ENCODE assay signal across 9 cellular contexts in genomic region chr11:120079750-120080610, GRCh38. TPM values are rescaled to one million over a fixed set of nuclear protein-coding genes. Genes with fewer than 3 reads are reported as not detected.
A peak's percentile ranks its signal among the peaks of the same experiment; 100 is the strongest.
DNase-seq lines count a peak whose midpoint lies in the region; ATAC-seq and TF ChIP-seq lines count a peak whose summit lies in the region.
"Had no signal": no experiment of that assay in that cellular context is flagged by ENCODE, and none has a peak within 500 bp of the region (broad histone marks: within the 10 kb centered on the region; RNA-seq: fewer than 3 reads in every experiment).

No MANE protein-coding gene starts in this region.

- H3K36me3 ChIP-seq in tibial artery (no peaks in the 10 kb centered on the region), suprapubic skin (no peaks in the 10 kb centered on the region), osteoblast (ENCODE audit: insufficient read depth, low read length) (no peaks in the 10 kb centered on the region)

- H3K27me3 ChIP-seq in tibial artery, result peaks cover 0 to 5% of the 10 kb centered on the region in 2 donors
- peaks cover 5% of the 10 kb centered on the region for H3K27me3 ChIP-seq in suprapubic skin
- no peaks in the 10 kb centered on the region for H3K27me3 ChIP-seq in osteoblast (ENCODE audit: insufficient read depth, low read length)

- TF ChIP-seq CTCF in activated B cell treated with CpG ODN at 0.5 μM for 24 hours (IDR thresholded peaks at IDR 0.05) (no peak), tibial artery (IDR thresholded peaks at IDR 0.05) (peak; percentile 46 to 61), suprapubic skin (IDR thresholded peaks at IDR 0.05) (peak in 1 of 2 donors; percentile 43), osteoblast (IDR thresholded peaks at IDR 0.05; ENCODE audit: extremely low read depth, low read depth, low read length) (no peak)

- H3K4me2 ChIP-seq in osteoblast (ENCODE audit: insufficient read depth, low read length), result no peak overlapping the region

- intact Hi-C loops in activated B cell treated with CpG ODN at 0.5 μM for 24 hours (cut with micrococcal nuclease) (loop anchor here (1.0 kb wide), 3 partner anchors 414 to 599 kb away; no protein-coding TSS in a partner anchor), tibial artery (cut with DNase I; ENCODE audit: low total_unique reads) (no loop called here)

- POLR2A ChIA-PET in activated B cell treated with CpG ODN at 0.5 μM for 24 hours (lab: Charles Lee), result interaction anchor here (0.6 to 0.8 kb wide), 2 partner anchors 353 to 414 kb away, joined by 3 read pairs; no protein-coding TSS in a partner anchor

- ATAC-seq in activated B cell treated with CpG ODN at 0.5 μM for 24 hours (ENCODE audit: low read depth), result peak; percentile 45

- H3K9me3 ChIP-seq in tibial artery (no peaks in the 10 kb centered on the region), suprapubic skin (no peaks in the 10 kb centered on the region), osteoblast (ENCODE audit: low read depth, low read length) (peaks cover 17% of the 10 kb centered on the region)

- H3K4me3 ChIP-seq in tibial artery (no peak overlapping the region), suprapubic skin (no peak overlapping the region), osteoblast (ENCODE audit: insufficient read depth, low read length) (no peak overlapping the region)

- H3K4me1 ChIP-seq in tibial artery (peaks cover 0 to 5% (median 0%) of the 10 kb centered on the region in 4 donors), suprapubic skin (no peaks in the 10 kb centered on the region), osteoblast (ENCODE audit: insufficient read depth, low read length) (no peaks in the 10 kb centered on the region)

- H4K20me1 ChIP-seq in osteoblast (ENCODE audit: insufficient read depth, low read length), result no peaks in the 10 kb centered on the region

- CTCF ChIA-PET in activated B cell treated with CpG ODN at 0.5 μM for 24 hours (lab: Charles Lee), result interaction anchor here (0.9 to 1.9 kb wide), 11 partner anchors 10 to 600 kb away, joined by 3 to 13 read pairs (median 6); partner anchors contain the start of gene NECTIN1

- peaks cover 8% of the 10 kb centered on the region for H3K9me3 Mint-ChIP-seq in activated B cell treated with CpG ODN at 0.5 μM for 24 hours
- H3K9me3 Mint-ChIP-seq: central memory CD8-positive, alpha-beta T cell had no signal

- WGBS in suprapubic skin, result 67% methylated on average over 18 of the region's 18 CpGs

- DNase-seq in activated T-cell treated with anti-CD3 and anti-CD28 coated beads for 1 hour (ENCODE audit: low read depth) (peak; percentile 7), activated T-cell treated with anti-CD3 and anti-CD28 coated beads for 4 hours (no peak), activated B cell treated with CpG ODN at 0.5 μM for 24 hours (no peak), iPS-NIHi7 (ENCODE audit: extremely low spot score) (peak; percentile 83), tibial artery (no peak), NCI-H1417 (lab: John Stamatoyannopoulos, UW) (no peak), suprapubic skin (ENCODE audit: low spot score in 2 of 2) (no peak), osteoblast (ENCODE audit: insufficient read length, low spot score, missing footprints) (no peak)

- H3K27me3 Mint-ChIP-seq in activated B cell treated with CpG ODN at 0.5 μM for 24 hours, result peaks cover 15% of the 10 kb centered on the region

- no peak for TF ChIP-seq EP300 in suprapubic skin (IDR thresholded peaks at IDR 0.05)

- no peak overlapping the region for H3K27ac Mint-ChIP-seq in activated B cell treated with CpG ODN at 0.5 μM for 24 hours

- no peaks in the 10 kb centered on the region for H3K4me1 Mint-ChIP-seq in activated B cell treated with CpG ODN at 0.5 μM for 24 hours

- no peak for TF ChIP-seq POLR2A in suprapubic skin (IDR thresholded peaks at IDR 0.05)

- no peak overlapping the region for H3K27ac ChIP-seq in tibial artery
- no peak overlapping the region for H3K27ac ChIP-seq in suprapubic skin
- no peak overlapping the region for H3K27ac ChIP-seq in osteoblast (ENCODE audit: low read depth, low read length)

- H3K79me2 ChIP-seq in osteoblast (ENCODE audit: insufficient read depth, low read length), result no peaks in the 10 kb centered on the region

- no peak overlapping the region for H3K4me3 Mint-ChIP-seq in activated B cell treated with CpG ODN at 0.5 μM for 24 hours
- H3K4me3 Mint-ChIP-seq: central memory CD8-positive, alpha-beta T cell had no signal

- H3K36me3 Mint-ChIP-seq in activated B cell treated with CpG ODN at 0.5 μM for 24 hours (ENCODE audit: low read depth), result no peaks in the 10 kb centered on the region

- H2AFZ ChIP-seq in osteoblast (ENCODE audit: low read length), result no peak overlapping the region

RNA-seq across cellular contexts. Expression of gene TRIM29, which starts 57.9 kb away (rescaled TPM):
- not detected in 2 replicates for total RNA-seq in activated B cell treated with CpG ODN at 0.5 μM for 24 hours
- 1,000 to 10,000 TPM; 1,248 to 1,527 (median 1,455) TPM for total RNA-seq in suprapubic skin
- under 0.01 and 0.36 TPM in 2 replicates for total RNA-seq in osteoblast

Comparison
In these comparisons a context has a peak if more than half of its experiments do, and no peak if none do; other contexts are left out.
1. DNase-seq: peak in activated T-cell treated with anti-CD3 and anti-CD28 coated beads for 1 hour (single experiment) and iPS-NIHi7 (single experiment); none in activated T-cell treated with anti-CD3 and anti-CD28 coated beads for 4 hours (single experiment), activated B cell treated with CpG ODN at 0.5 μM for 24 hours (single experiment), tibial artery (0 of 2), NCI-H1417 (0 of 3), suprapubic skin (0 of 2) and osteoblast (single experiment).
2. CTCF ChIP-seq: peak in tibial artery (2 of 2); none in activated B cell treated with CpG ODN at 0.5 μM for 24 hours (single experiment) and osteoblast (single experiment).
3. RNA of gene TRIM29, which starts 57.9 kb away (total RNA-seq): 1,248 to 1,527 TPM in suprapubic skin; under 0.01 to 0.36 TPM in osteoblast and not detected in activated B cell treated with CpG ODN at 0.5 μM for 24 hours; every median in the first group is over 100 times any median in the second.